8 cellular contexts compared by ENCODE assay signal in genomic region chr15:78298983-78299301, GRCh38. TPM values are rescaled to one million over a fixed set of nuclear protein-coding genes. Genes with fewer than 3 reads are reported as not detected.
DNase-seq lines count a peak whose midpoint lies in the region; ATAC-seq and TF ChIP-seq lines count a peak whose summit lies in the region.

No MANE protein-coding gene starts in this region.

- no peaks in the 10 kb centered on the region for H3K27me3 ChIP-seq in BLaER1 treated with 17β-estradiol and CSF1 and Interleukin-3, amounts not matched to agents 10 nM and 100 nM
- H3K27me3 ChIP-seq in breast epithelium = peaks cover 0 to 5% of the 10 kb centered on the region in 2 donors
- peaks cover 0 to 3% (median 0%) of the 10 kb centered on the region in 4 donors for H3K27me3 ChIP-seq in liver (ENCODE audit: control insufficient read depth in 4 of 4, insufficient read depth in 4 of 4, low read length in 3 of 4)
- H3K27me3 ChIP-seq in tibial artery = peaks cover 0 to 4% of the 10 kb centered on the region in 2 donors

- TF ChIP-seq CTCF in breast epithelium (IDR thresholded peaks at IDR 0.05) (peak in 1 of 3 donors; percentile 18), liver (IDR thresholded peaks at IDR 0.05; ENCODE audit: low read depth, low read length, missing input control) (no peak), tibial artery (IDR thresholded peaks at IDR 0.05) (no peak)

- H3K4me1 ChIP-seq in BLaER1 treated with 17β-estradiol and CSF1 and Interleukin-3, amounts not matched to agents 10 nM and 100 nM = peaks cover 13 to 35% (median 25%) of the 10 kb centered on the region in 10 experiments
- H3K4me1 ChIP-seq in breast epithelium = peaks cover 0 to 8% of the 10 kb centered on the region in 2 donors
- peaks cover 2 to 16% (median 10%) of the 10 kb centered on the region in 4 donors for H3K4me1 ChIP-seq in liver (ENCODE audit: control insufficient read depth in 4 of 4, insufficient read depth in 4 of 4, low read length in 3 of 4)
- peaks cover 0 to 18% (median 14%) of the 10 kb centered on the region in 4 donors for H3K4me1 ChIP-seq in tibial artery

- TF ChIP-seq POLR2A in breast epithelium (IDR thresholded peaks at IDR 0.05) = no peak

- intact Hi-C loops in breast epithelium (cut with DNase I; ENCODE audit: low total_unique reads) = no loop called here
- intact Hi-C loops in tibial artery (cut with DNase I; ENCODE audit: low total_unique reads) = no loop called here

- 3% methylated on average over 9 of the region's 9 CpGs for WGBS in liver

- H3K9me3 ChIP-seq in BLaER1 treated with 17β-estradiol and CSF1 and Interleukin-3, amounts not matched to agents 10 nM and 100 nM (replicated peaks in 1 of 11) = 0 out of 22 replicates have a peak, but pooled peaks cover 0 to under 1% (median 0%) of the 10 kb centered on the region in 11 experiments
- H3K9me3 ChIP-seq in KOPT-K1 (ENCODE audit: insufficient read depth, low read length, poor library complexity, severe bottlenecking) = no peaks in the 10 kb centered on the region
- H3K9me3 ChIP-seq in breast epithelium = no peaks in the 10 kb centered on the region
- H3K9me3 ChIP-seq in liver (ENCODE audit: control insufficient read depth in 4 of 4, low read length in 3 of 4) = no peaks in the 10 kb centered on the region
- no peaks in the 10 kb centered on the region for H3K9me3 ChIP-seq in tibial artery

- H3K27ac ChIP-seq in BLaER1 treated with 17β-estradiol and CSF1 and Interleukin-3, amounts not matched to agents 10 nM and 100 nM = peak overlapping the region; percentile 64 to 88 (median 80)
- H3K27ac ChIP-seq in KOPT-K1 (ENCODE audit: low read depth, low read length, poor library complexity, severe bottlenecking) = peak overlapping the region; percentile 68
- H3K27ac ChIP-seq in breast epithelium = peak overlapping the region; percentile 92
- peak overlapping the region; percentile 60 to 68 for H3K27ac ChIP-seq in liver (ENCODE audit: low read depth in 1 of 2, low read length in 2 of 2)
- H3K27ac ChIP-seq in tibial artery = peak overlapping the region; percentile 76 to 90

- H3K4me3 ChIP-seq in BLaER1 treated with 17β-estradiol and CSF1 and Interleukin-3, amounts not matched to agents 10 nM and 100 nM = peak overlapping the region; percentile 77 to 99 (median 92)
- H3K4me3 ChIP-seq in breast epithelium = peak overlapping the region; percentile 89 to 98 (median 97)
- peak overlapping the region; percentile 77 to 98 (median 94) for H3K4me3 ChIP-seq in liver (ENCODE audit: low read depth in 1 of 3, low read length in 3 of 3)
- H3K4me3 ChIP-seq in tibial artery = peak overlapping the region; percentile 69 to 91

- H4K20me1 ChIP-seq in BLaER1 treated with 17β-estradiol and CSF1 and Interleukin-3, amounts not matched to agents 10 nM and 100 nM = peaks cover 0 to 17% (median 0%) of the 10 kb centered on the region in 11 experiments; a peak in 2 of 22 replicates

- peak overlapping the region; percentile 84 to 98 (median 92) for H3K4me2 ChIP-seq in BLaER1 treated with 17β-estradiol and CSF1 and Interleukin-3, amounts not matched to agents 10 nM and 100 nM

- peak overlapping the region; percentile 82 to 93 (median 89) for H3K9ac ChIP-seq in BLaER1 treated with 17β-estradiol and CSF1 and Interleukin-3, amounts not matched to agents 10 nM and 100 nM
- peak overlapping the region; percentile 75 to 80 for H3K9ac ChIP-seq in liver (ENCODE audit: low read depth in 1 of 2, low read length in 2 of 2)

- peak; percentile 16 for ATAC-seq in GM21447 (IDR thresholded peaks at IDR 0.05; ENCODE audit: unreplicated experiment)

- no peak for TF ChIP-seq RAD21 in liver (IDR thresholded peaks at IDR 0.05)

- DNase-seq in breast epithelium (ENCODE audit: low spot score in 2 of 2) = no peak
- DNase-seq in tibial artery = no peak
- DNase-seq in NCI-H510A treated with DMSO at 0.1 percent for 48 hours (lab: John Stamatoyannopoulos, UW) = no peak
- no peak for DNase-seq in NAMALWA (ENCODE audit: low spot score)

- H3K36me3 ChIP-seq in BLaER1 treated with 17β-estradiol and CSF1 and Interleukin-3, amounts not matched to agents 10 nM and 100 nM = peaks cover 9 to 19% (median 18%) of the 10 kb centered on the region in 11 experiments; a peak in 21 of 22 replicates
- H3K36me3 ChIP-seq in KOPT-K1 (ENCODE audit: insufficient read depth, low read length) (peaks cover 10% of the 10 kb centered on the region), breast epithelium (no peaks in the 10 kb centered on the region), liver (ENCODE audit: control insufficient read depth in 4 of 4, insufficient read depth in 3 of 4, low read depth in 1 of 4, low read length in 3 of 4) (peaks cover 3 to 8% (median 4%) of the 10 kb centered on the region in 4 donors), tibial artery (peaks cover 0 to 11% (median 6%) of the 10 kb centered on the region in 3 donors)

TF ChIP-seq in liver, 16 proteins besides CTCF, POLR2A, EP300 and RAD21:
- TF ChIP-seq EGR1 (IDR thresholded peaks at IDR 0.05; ENCODE audit: low read depth in 2 of 2) (no peak), FOXA2 (IDR thresholded peaks at IDR 0.05) (no peak), TAF1 (conservative IDR thresholded peaks at IDR 0.05) (no peak), GABPA (IDR thresholded peaks at IDR 0.05 in 1 of 2, conservative IDR thresholded peaks at IDR 0.05 in 1 of 2) (no peak), ATF3 (IDR thresholded peaks at IDR 0.05) (no peak)

RNA-seq across cellular contexts. Expression of gene SKIC8, which starts 0.5 kb away (rescaled TPM):
- total RNA-seq in breast epithelium (10 to 100 TPM; 63.5 to 98.8 (median 96.0) TPM), liver (10 to 100 TPM; 44.9 to 48.7 TPM)
- polyA plus RNA-seq in liver = 10 to 100 TPM; 33.4 to 35.5 TPM

RNA-seq across cellular contexts. Expression of gene DNAJA4, which starts 34.6 kb away (rescaled TPM):
- 10 to 100 TPM; 16.0 to 28.1 (median 22.6) TPM for total RNA-seq in breast epithelium
- 10 to 100 TPM in 1 of 2 donors, 1 to 10 TPM in 1; 2.9 to 79.0 TPM for total RNA-seq in liver
- 1 to 10 TPM in 1 of 2 donors, under 1 TPM in 1; 0.93 to 1.1 TPM for polyA plus RNA-seq in liver

RNA-seq across cellular contexts. Expression of gene CRABP1, which starts 41.2 kb away (rescaled TPM):
- 10 to 100 TPM in 2 of 3 donors, not detected in 1; 11.5 to 14.5 TPM for total RNA-seq in breast epithelium
- not detected for total RNA-seq in liver
- polyA plus RNA-seq in liver = not detected
